Comparison of ENCODE assay signal across 8 cellular contexts in genomic region chr5:119356384-119357188, GRCh38. TPM values are rescaled to one million over a fixed set of nuclear protein-coding genes. Genes with fewer than 3 reads are reported as not detected.
DNase-seq lines count a peak whose midpoint lies in the region; ATAC-seq, FAIRE-seq and TF ChIP-seq lines count a peak whose summit lies in the region.

No MANE protein-coding gene starts in this region.

- H3K9ac ChIP-seq in OCI-LY3 (ENCODE audit: low read length) (peak overlapping the region; percentile 86), MM.1S (ENCODE audit: low read length) (no peak overlapping the region)

- H3K79me2 ChIP-seq in OCI-LY3 (ENCODE audit: low read length): peaks cover 88% of the 10 kb centered on the region
- peaks cover 100% of the 10 kb centered on the region for H3K79me2 ChIP-seq in MM.1S (ENCODE audit: low read length)

- H3K9me3 ChIP-seq in OCI-LY3 (ENCODE audit: insufficient read depth, low read length): no peaks in the 10 kb centered on the region
- no peaks in the 10 kb centered on the region for H3K9me3 ChIP-seq in MM.1S (replicated peaks; ENCODE audit: insufficient read depth, low read length)

- peaks cover 25% of the 10 kb centered on the region for H3F3A ChIP-seq in MM.1S (ENCODE audit: insufficient read depth, low read length)

- H3K9me3 Mint-ChIP-seq in neural crest cell: no peaks in the 10 kb centered on the region

- H3K4me1 Mint-ChIP-seq in neural crest cell: peaks cover 23% of the 10 kb centered on the region

- no peaks in the 10 kb centered on the region for H3K9me2 ChIP-seq in MM.1S (replicated peaks; ENCODE audit: insufficient read depth, low read length)

- H3K36me3 Mint-ChIP-seq in neural crest cell (ENCODE audit: low read depth): no peaks in the 10 kb centered on the region

- H3K27me3 ChIP-seq in OCI-LY3 (ENCODE audit: low read depth, low read length) (no peaks in the 10 kb centered on the region), MM.1S (replicated peaks; ENCODE audit: insufficient read depth, low read length) (no peaks in the 10 kb centered on the region)

- H3K27ac ChIP-seq in OCI-LY3 (ENCODE audit: low read length) (peak overlapping the region; percentile 92), MM.1S (ENCODE audit: low read length) (no peak overlapping the region)

- H2AFZ ChIP-seq in OCI-LY3 (ENCODE audit: low read depth, low read length): no peak overlapping the region
- no peak overlapping the region for H2AFZ ChIP-seq in MM.1S (ENCODE audit: low read length)

- TF ChIP-seq POLR2A in H54 (IDR thresholded peaks at IDR 0.05; ENCODE audit: low read depth, low read length): no peak

- DNase-seq in epidermal melanocyte (ENCODE audit: insufficient read length, low spot score) (peak; percentile 44), neural crest cell (ENCODE audit: low read depth, low spot score) (no peak), NCI-H524 (lab: John Stamatoyannopoulos, UW) (no peak), MM.1S (no peak), H54 (ENCODE audit: insufficient read length, low spot score) (no peak)

- H3K4me3 ChIP-seq in OCI-LY3 (ENCODE audit: low read length) (peak overlapping the region; percentile 99), MM.1S (ENCODE audit: low read length) (no peak overlapping the region)

- H3K4me3 Mint-ChIP-seq in neural crest cell: peak overlapping the region; percentile 89

- H3K4me1 ChIP-seq in OCI-LY3 (ENCODE audit: low read length) (peaks cover 70% of the 10 kb centered on the region), MM.1S (ENCODE audit: low read length) (peaks cover 30% of the 10 kb centered on the region)

- TF ChIP-seq CTCF in OCI-LY3 (IDR thresholded peaks at IDR 0.05; ENCODE audit: low read depth, low read length) (no peak), neural crest cell (conservative IDR thresholded peaks at IDR 0.05) (no peak), MM.1S (IDR thresholded peaks at IDR 0.05; ENCODE audit: low read length) (no peak)

- ATAC-seq in GM21723 (IDR thresholded peaks at IDR 0.05; ENCODE audit: unreplicated experiment) (peak; percentile 7), HG03045 (IDR thresholded peaks at IDR 0.05; ENCODE audit: unreplicated experiment) (no peak)

- FAIRE-seq in H54 (lab: Jason Lieb, UNC): no peak

- H3K27me3 Mint-ChIP-seq in neural crest cell (ENCODE audit: low read depth): peaks cover 63% of the 10 kb centered on the region

- H4K20me1 ChIP-seq in OCI-LY3 (ENCODE audit: insufficient read depth, low read length): peaks cover 40% of the 10 kb centered on the region
- peaks cover 83% of the 10 kb centered on the region for H4K20me1 ChIP-seq in MM.1S (ENCODE audit: insufficient read depth, low read length)

- H3K4me2 ChIP-seq in OCI-LY3 (ENCODE audit: low read length) (peak overlapping the region; percentile 91), MM.1S (ENCODE audit: low read depth, low read length) (no peak overlapping the region)

- peak overlapping the region; percentile 44 for H3K27ac Mint-ChIP-seq in neural crest cell (ENCODE audit: unreplicated experiment)

- peaks cover 15% of the 10 kb centered on the region for H3K36me3 ChIP-seq in OCI-LY3 (replicated peaks; ENCODE audit: low read depth, low read length)
- H3K36me3 ChIP-seq in MM.1S (replicated peaks; ENCODE audit: insufficient read depth, low read length): peaks cover 7% of the 10 kb centered on the region; the same call in 1 of the 2 replicates

RNA-seq across cellular contexts. Expression of gene TNFAIP8, which starts 0.8 kb away (rescaled TPM):
- total RNA-seq in neural crest cell: 8.6 and 10.8 TPM in 2 replicates
